ENCODE assay signal across 14 cellular contexts in the genomic region with DNA sequence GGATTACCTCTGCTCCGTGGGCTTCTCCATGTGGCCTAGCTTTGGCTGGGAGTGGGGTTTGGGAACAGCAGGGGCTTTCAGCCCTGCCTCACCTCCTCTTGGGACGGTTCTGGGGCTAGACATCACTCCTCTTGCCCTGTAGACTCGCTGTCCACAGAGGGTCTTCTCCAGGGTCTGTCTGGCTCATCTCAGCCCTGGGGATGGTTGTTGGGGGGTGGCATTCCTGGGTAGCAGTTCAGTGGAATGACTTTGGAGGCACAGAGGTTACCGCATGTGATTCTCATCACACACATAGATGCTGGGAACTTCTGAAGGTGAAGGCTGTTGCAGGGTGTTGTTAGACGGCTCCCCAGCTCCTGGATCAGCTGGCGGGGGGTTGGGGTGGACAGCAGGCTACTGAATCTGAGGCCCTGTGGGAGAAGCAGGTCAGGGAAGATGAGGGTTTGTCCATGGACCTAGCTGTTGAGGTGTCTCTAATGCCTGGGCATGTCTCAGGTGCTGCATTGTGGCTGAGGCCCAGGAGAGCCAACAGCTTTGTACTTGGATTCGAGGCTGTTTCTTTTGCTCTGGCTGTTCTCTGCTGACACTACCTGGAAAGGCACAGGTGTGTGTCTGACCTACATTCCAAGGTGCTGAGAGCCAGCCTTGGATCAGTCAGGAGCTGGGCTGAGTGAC. TPM values are rescaled to one million over a fixed set of nuclear protein-coding genes. Genes with fewer than 3 reads are reported as not detected.
"Had no signal": no experiment of that assay in that cellular context is flagged by ENCODE, and none has a peak within 500 bp of the region (broad histone marks: within the 10 kb centered on the region; RNA-seq: fewer than 3 reads in every experiment).

No MANE protein-coding gene starts in this region.

- H3K27ac ChIP-seq: cardiac muscle cell, right lobe of liver, tibial nerve had no signal

- H3K4me3 ChIP-seq: cardiac muscle cell, right lobe of liver, tibial nerve had no signal

- H3K4me1 Mint-ChIP-seq: activated naive CD4-positive, alpha-beta T cell treated with anti-CD3 and anti-CD28 coated beads, Interleukin-2, amount 50 U/mL, for 24 hours; stimulated activated naive B cell treated with anti-CD40 and anti-IgM and Interleukin-4, amounts not matched to agents 10 μg/mL and 1 μg/mL and 100 μg/mL, for 72 hours had no signal

- H3K4me3 Mint-ChIP-seq: activated CD8-positive, alpha-beta T cell treated with anti-CD3 and anti-CD28 coated beads, Interleukin-2, amount 10 ng/mL, durations not matched to agents 7 days and 5 days; activated naive CD4-positive, alpha-beta T cell treated with anti-CD3 and anti-CD28 coated beads, Interleukin-2, amount 50 U/mL, for 24 hours; natural killer cell treated with Interleukin-12 subunit alpha and Interleukin-12 subunit beta and Interleukin-15 and Interleukin-18, amount 100 ng/mL, for 72 hours; stimulated activated naive B cell treated with anti-CD40 and anti-IgM and Interleukin-4, amounts not matched to agents 10 μg/mL and 1 μg/mL and 100 μg/mL, for 72 hours had no signal

- H3K36me3 Mint-ChIP-seq: activated naive CD4-positive, alpha-beta T cell treated with anti-CD3 and anti-CD28 coated beads, Interleukin-2, amount 50 U/mL, for 24 hours; natural killer cell treated with Interleukin-12 subunit alpha and Interleukin-12 subunit beta and Interleukin-15 and Interleukin-18, amount 100 ng/mL, for 72 hours; stimulated activated naive B cell treated with anti-CD40 and anti-IgM and Interleukin-4, amounts not matched to agents 10 μg/mL and 1 μg/mL and 100 μg/mL, for 72 hours had no signal

- DNase-seq: activated CD8-positive, alpha-beta T cell treated with anti-CD3 and anti-CD28 coated beads, Interleukin-2, amount 10 ng/mL, durations not matched to agents 7 days and 5 days; mesendoderm; SK-N-SH; stimulated activated CD4-positive, alpha-beta T cell treated with anti-CD3 and anti-CD28 coated beads, Interleukin-1b, Interleukin-23, amount 100 ng/mL, for 48 hours; stimulated activated naive B cell treated with anti-CD40 and anti-IgM and Interleukin-4, amounts not matched to agents 10 μg/mL and 1 μg/mL and 100 μg/mL, for 72 hours; T-helper 1 cell; T1000 had no signal

- H3K9ac ChIP-seq: SK-N-SH had no signal

- H3K27me3 Mint-ChIP-seq: activated naive CD4-positive, alpha-beta T cell treated with anti-CD3 and anti-CD28 coated beads, Interleukin-2, amount 50 U/mL, for 24 hours had no signal

- H3K27ac Mint-ChIP-seq: activated CD8-positive, alpha-beta T cell treated with anti-CD3 and anti-CD28 coated beads, Interleukin-2, amount 10 ng/mL, durations not matched to agents 7 days and 5 days; activated naive CD4-positive, alpha-beta T cell treated with anti-CD3 and anti-CD28 coated beads, Interleukin-2, amount 50 U/mL, for 24 hours; natural killer cell treated with Interleukin-12 subunit alpha and Interleukin-12 subunit beta and Interleukin-15 and Interleukin-18, amount 100 ng/mL, for 72 hours; stimulated activated naive B cell treated with anti-CD40 and anti-IgM and Interleukin-4, amounts not matched to agents 10 μg/mL and 1 μg/mL and 100 μg/mL, for 72 hours had no signal

- H3K9me3 Mint-ChIP-seq: activated naive CD4-positive, alpha-beta T cell treated with anti-CD3 and anti-CD28 coated beads, Interleukin-2, amount 50 U/mL, for 24 hours; natural killer cell treated with Interleukin-12 subunit alpha and Interleukin-12 subunit beta and Interleukin-15 and Interleukin-18, amount 100 ng/mL, for 72 hours; stimulated activated naive B cell treated with anti-CD40 and anti-IgM and Interleukin-4, amounts not matched to agents 10 μg/mL and 1 μg/mL and 100 μg/mL, for 72 hours had no signal

- H3K9me3 ChIP-seq: right lobe of liver, SK-N-SH, tibial nerve had no signal

- H3K4me1 ChIP-seq: right lobe of liver, tibial nerve had no signal

- H3K27me3 ChIP-seq: cardiac muscle cell, right lobe of liver, tibial nerve had no signal

- H3K36me3 ChIP-seq: cardiac muscle cell, right lobe of liver, tibial nerve had no signal

- H3K4me2 ChIP-seq: SK-N-SH had no signal

RNA-seq across cellular contexts. Expression of a gene that starts 23.8 kb away (rescaled TPM):
- total RNA-seq: activated CD8-positive, alpha-beta T cell treated with anti-CD3 and anti-CD28 coated beads, Interleukin-2, amount 10 ng/mL, durations not matched to agents 7 days and 5 days; cardiac muscle cell; kidney epithelial cell; natural killer cell treated with Interleukin-12 subunit alpha and Interleukin-12 subunit beta and Interleukin-15 and Interleukin-18, amount 100 ng/mL, for 72 hours; pulmonary artery endothelial cell had no signal
- polyA plus RNA-seq: cardiac muscle cell, SK-N-SH had no signal
